In genomic region chr18:9293948-9294347, GRCh38 we compare ENCODE assay signal across 27 cellular contexts.
"Had no signal": no experiment of that assay in that cellular context is flagged by ENCODE, and none has a peak within 500 bp of the region (broad histone marks: within the 10 kb centered on the region; RNA-seq: fewer than 3 reads in every experiment).

No MANE protein-coding gene starts in this region.

- H3K4me1 ChIP-seq: stomach, suprapubic skin, testis, thyroid gland, tibial artery, tibial nerve, transverse colon, upper lobe of left lung, upper lobe of right lung, uterus, vagina had no signal

- ATAC-seq: stimulated activated effector memory CD8-positive, alpha-beta T cell treated with anti-CD3 and anti-CD28 coated beads, Interleukin-12 subunit alpha, Interleukin-12 subunit beta, amount 100 ng/mL, for 72 hours; stimulated activated memory B cell treated with anti-CD40 and anti-IgM and Interleukin-4, amounts not matched to agents 10 μg/mL and 1 μg/mL and 100 μg/mL, for 72 hours; stimulated activated naive B cell treated with anti-CD40 and anti-IgM and Interleukin-4, amounts not matched to agents 10 μg/mL and 1 μg/mL and 100 μg/mL, for 72 hours; stimulated activated naive CD8-positive, alpha-beta T cell treated with anti-CD3 and anti-CD28 coated beads, Interleukin-15, amount 100 ng/mL, for 72 hours; stimulated activated naive CD8-positive, alpha-beta T cell treated with anti-CD3 and anti-CD28 coated beads, Interleukin-15, Interleukin-2, amounts not matched to agents 100 U/mL and 50 U/mL, for 24 hours; upper lobe of right lung had no signal

- H3K4me3 ChIP-seq: stomach, suprapubic skin, testis, thoracic aorta, thyroid gland, tibial artery, tibial nerve, transverse colon, upper lobe of left lung, upper lobe of right lung, uterus, vagina had no signal

- FAIRE-seq: urothelium cell line had no signal

- H3K9me3 ChIP-seq: testis, thyroid gland, vagina had no signal

- H3K27me3 ChIP-seq: stomach, suprapubic skin, testis, thyroid gland, tibial artery, tibial nerve, transverse colon, upper lobe of left lung, upper lobe of right lung, uterus, vagina had no signal

- DNase-seq: stimulated activated CD4-positive, alpha-beta T cell treated with anti-CD3 and anti-CD28 coated beads, Interleukin-2, amount 100 ng/mL, for 48 hours; stimulated activated CD4-positive, alpha-beta T cell treated with anti-CD3 and anti-CD28 coated beads, Interleukin-4, amount 100 ng/mL, for 1 hour; stimulated activated CD4-positive, alpha-beta T cell treated with anti-CD3 and anti-CD28 coated beads, Interleukin-4, amount 100 ng/mL, for 24 hours; stimulated activated CD4-positive, alpha-beta T cell treated with anti-CD3 and anti-CD28 coated beads, Interleukin-4, amount 100 ng/mL, for 4 hours; stimulated activated CD8-positive, alpha-beta memory T cell treated with anti-CD3 and anti-CD28 coated beads, Interleukin-4, amount 100 ng/mL, for 48 hours; stimulated activated naive B cell treated with anti-CD40 and anti-IgM and Interleukin-4, amounts not matched to agents 10 μg/mL and 1 μg/mL and 100 μg/mL, for 72 hours; stimulated activated naive CD4-positive, alpha-beta T cell; stimulated activated naive CD4-positive, alpha-beta T cell treated with Interleukin-2 at 50 U/mL for 16 hours; stimulated activated naive CD8-positive, alpha-beta T cell treated with anti-CD3 and anti-CD28 coated beads, Interleukin-15, amount 100 ng/mL, for 72 hours; stimulated activated naive CD8-positive, alpha-beta T cell treated with anti-CD3 and anti-CD28 coated beads, Interleukin-15, Interleukin-2, amounts not matched to agents 100 U/mL and 50 U/mL, for 24 hours; stomach; substantia nigra; testis; thyroid gland; tibial artery; transverse colon; trophoblast cell; upper lobe of left lung; upper lobe of right lung; uterus had no signal

- H3K27ac ChIP-seq: stomach, suprapubic skin, testis, thoracic aorta, thyroid gland, tibial artery, tibial nerve, transverse colon, upper lobe of left lung, upper lobe of right lung, uterus, vagina had no signal

- H3K36me3 ChIP-seq: stomach, suprapubic skin, thoracic aorta, thyroid gland, tibial artery, tibial nerve, transverse colon, upper lobe of left lung, upper lobe of right lung, uterus, vagina had no signal
